In genomic region chr10:62057872-62058271, GRCh38 we compare ENCODE assay signal across 12 cellular contexts.
A peak's percentile ranks its signal among the peaks of the same experiment; 100 is the strongest.
DNase-seq lines count a peak whose midpoint lies in the region; ATAC-seq and TF ChIP-seq lines count a peak whose summit lies in the region.
"Had no signal": no experiment of that assay in that cellular context is flagged by ENCODE, and none has a peak within 500 bp of the region (broad histone marks: within the 10 kb centered on the region; RNA-seq: fewer than 3 reads in every experiment).

No MANE protein-coding gene starts in this region.

- peaks cover 100% of the 10 kb centered on the region for H3K36me3 Mint-ChIP-seq in activated T-cell treated with anti-CD3 and anti-CD28 coated beads, Interleukin-2, amount 50 U/mL, for 24 hours (ENCODE audit: low read depth)
- peaks cover 23 to 95% (median 35%) of the 10 kb centered on the region in 3 donors for H3K36me3 Mint-ChIP-seq in CD8-positive, alpha-beta memory T cell

- H3K4me1 ChIP-seq in ascending aorta = peaks cover 14 to 73% of the 10 kb centered on the region in 2 donors
- H3K4me1 ChIP-seq in mucosa of rectum (ENCODE audit: control insufficient read depth in 2 of 2, insufficient read depth in 2 of 2, low read length in 2 of 2) = peaks cover 12 to 30% of the 10 kb centered on the region in 2 donors
- peaks cover 30% of the 10 kb centered on the region for H3K4me1 ChIP-seq in CD8-positive, alpha-beta memory T cell (ENCODE audit: insufficient read depth, low read length)

- peak overlapping the region; percentile 90 for H3K4me3 Mint-ChIP-seq in activated T-cell treated with anti-CD3 and anti-CD28 coated beads, Interleukin-2, amount 50 U/mL, for 24 hours
- H3K4me3 Mint-ChIP-seq in CD8-positive, alpha-beta memory T cell = no peak overlapping the region

- ATAC-seq in HG03045 (IDR thresholded peaks at IDR 0.05; ENCODE audit: unreplicated experiment) = no peak
- ATAC-seq: A549 had no signal

- H3K27ac ChIP-seq in ascending aorta = peak overlapping the region; percentile 95 to 97
- peak overlapping the region; percentile 16 to 33 for H3K27ac ChIP-seq in mucosa of rectum (ENCODE audit: low read depth in 2 of 2, low read length in 2 of 2)
- peak overlapping the region; percentile 66 for H3K27ac ChIP-seq in temporal lobe (ENCODE audit: low read depth, low read length)
- no peak overlapping the region for H3K27ac ChIP-seq in CD8-positive, alpha-beta memory T cell (ENCODE audit: low read depth, low read length)
- H3K27ac ChIP-seq: A549, VCaP had no signal

- no peak for DNase-seq in activated T-cell treated with anti-CD3 and anti-CD28 coated beads, Interleukin-2, amount 50 U/mL, for 24 hours
- DNase-seq in activated T-cell treated with anti-CD3 and anti-CD28 coated beads, Interleukin-2, amount 50 U/mL, for 48 hours = no peak
- no peak for DNase-seq in ascending aorta (ENCODE audit: low spot score in 2 of 2)
- no peak for DNase-seq in CD8-positive, alpha-beta memory T cell
- no peak for DNase-seq in dedifferentiated amniotic fluid mesenchymal stem cell (ENCODE audit: extremely low spot score)
- DNase-seq: activated effector memory CD4-positive, alpha-beta T cell treated with Interleukin-2 at 50 U/mL for 16 hours had no signal

- no peaks in the 10 kb centered on the region for H3K9me3 ChIP-seq in ascending aorta
- H3K9me3 ChIP-seq in mucosa of rectum (ENCODE audit: control insufficient read depth in 2 of 2, low read length in 2 of 2) = no peaks in the 10 kb centered on the region
- H3K9me3 ChIP-seq in CD8-positive, alpha-beta memory T cell (ENCODE audit: low read length) = no peaks in the 10 kb centered on the region
- H3K9me3 ChIP-seq: A549 had no signal

- H3K9ac ChIP-seq in mucosa of rectum (ENCODE audit: low read depth in 1 of 2, low read length in 2 of 2) = no peak overlapping the region

- H3K4me3 ChIP-seq in ascending aorta (peak overlapping the region; percentile 39 to 78), mucosa of rectum (ENCODE audit: low read length in 2 of 2) (no peak overlapping the region)
- H3K4me3 ChIP-seq in CD8-positive, alpha-beta memory T cell (ENCODE audit: low read length) = no peak overlapping the region
- H3K4me3 ChIP-seq: A549 had no signal

- peaks cover 28 to 84% of the 10 kb centered on the region in 2 donors for H3K36me3 ChIP-seq in ascending aorta
- peaks cover 7 to 19% of the 10 kb centered on the region in 2 donors for H3K36me3 ChIP-seq in mucosa of rectum (ENCODE audit: control insufficient read depth in 2 of 2, insufficient read depth in 2 of 2, low read length in 2 of 2)
- peaks cover 13% of the 10 kb centered on the region for H3K36me3 ChIP-seq in CD8-positive, alpha-beta memory T cell (ENCODE audit: insufficient read depth, low read length)

- H3K27me3 ChIP-seq in ascending aorta (no peaks in the 10 kb centered on the region), mucosa of rectum (ENCODE audit: control insufficient read depth in 2 of 2, insufficient read depth in 2 of 2, low read length in 2 of 2) (no peaks in the 10 kb centered on the region)
- no peaks in the 10 kb centered on the region for H3K27me3 ChIP-seq in CD8-positive, alpha-beta memory T cell (ENCODE audit: insufficient read depth, low read length, poor library complexity, severe bottlenecking)

- H3K4me1 Mint-ChIP-seq in activated T-cell treated with anti-CD3 and anti-CD28 coated beads, Interleukin-2, amount 50 U/mL, for 24 hours (ENCODE audit: low read depth) = peaks cover 97% of the 10 kb centered on the region
- H3K4me1 Mint-ChIP-seq in CD8-positive, alpha-beta memory T cell = peaks cover 75 to 98% (median 91%) of the 10 kb centered on the region in 3 donors

- CTCF ChIA-PET in CD8-positive, alpha-beta memory T cell (lab: Charles Lee) = no interaction called here

- intact Hi-C loops in ascending aorta (cut with DNase I) = loop anchor here (10.0 kb wide), 1 partner anchor 317 kb away; the partner anchor contains the start of gene ZNF365

- no peaks in the 10 kb centered on the region for H3K27me3 Mint-ChIP-seq in activated T-cell treated with anti-CD3 and anti-CD28 coated beads, Interleukin-2, amount 50 U/mL, for 24 hours
- no peaks in the 10 kb centered on the region for H3K27me3 Mint-ChIP-seq in CD8-positive, alpha-beta memory T cell
- H3K27me3 Mint-ChIP-seq: memory B cell had no signal

- peak overlapping the region; percentile 100 for H3K27ac Mint-ChIP-seq in activated T-cell treated with anti-CD3 and anti-CD28 coated beads, Interleukin-2, amount 50 U/mL, for 24 hours
- H3K27ac Mint-ChIP-seq in CD8-positive, alpha-beta memory T cell = peak overlapping the region in 1 of 8 donors; percentile 16

- POLR2A ChIA-PET in CD8-positive, alpha-beta memory T cell (lab: Charles Lee) = no interaction called here

- H3K9me3 Mint-ChIP-seq in activated T-cell treated with anti-CD3 and anti-CD28 coated beads, Interleukin-2, amount 50 U/mL, for 24 hours = peaks cover 5% of the 10 kb centered on the region
- H3K9me3 Mint-ChIP-seq in CD8-positive, alpha-beta memory T cell = no peaks in the 10 kb centered on the region
- H3K9me3 Mint-ChIP-seq: memory B cell had no signal

- no peak for TF ChIP-seq CTCF in ascending aorta (IDR thresholded peaks at IDR 0.05)

Comparison
In these comparisons a context has a peak if more than half of its experiments do, and no peak if none do; other contexts are left out.
1. H3K4me3 ChIP-seq: peak in ascending aorta (2 of 2); none in mucosa of rectum (0 of 2) and CD8-positive, alpha-beta memory T cell (single experiment).